Comparison of ENCODE assay signal across 21 cellular contexts in genomic region chr16:12582696-12583095, GRCh38.
"Had no signal": no experiment of that assay in that cellular context is flagged by ENCODE, and none has a peak within 500 bp of the region (broad histone marks: within the 10 kb centered on the region; RNA-seq: fewer than 3 reads in every experiment).

No MANE protein-coding gene starts in this region.

- FAIRE-seq: astrocyte, TTC549 had no signal

- DNase-seq: activated B cell treated with CpG ODN at 0.5 μM for 24 hours; activated CD4-positive, alpha-beta T cell treated with anti-CD3 and anti-CD28 coated beads for 1 hour; activated CD4-positive, alpha-beta T cell treated with anti-CD3 and anti-CD28 coated beads, Interleukin-2, amount 10 ng/mL, durations not matched to agents 24 days and 14 days; activated CD4-positive, alpha-beta T cell treated with anti-CD3 and anti-CD28 coated beads, Interleukin-2, amount 50 U/mL, for 48 hours; activated gamma-delta T cell; activated naive CD4-positive, alpha-beta T cell treated with anti-CD3 and anti-CD28 coated beads for 36 hours; amygdala; Kasumi-1; KBM-7; NCI-H1048; NCI-H146; NCI-H187 treated with DMSO at 0.1 percent for 48 hours; NCI-H2081 treated with DMSO at 0.1 percent for 48 hours; NCI-H446; NCI-H524; PC-3; SIG-M5; T-helper 17 cell; T1000 had no signal

- ATAC-seq: PC-3, T-helper 17 cell had no signal
